In the genomic region with DNA sequence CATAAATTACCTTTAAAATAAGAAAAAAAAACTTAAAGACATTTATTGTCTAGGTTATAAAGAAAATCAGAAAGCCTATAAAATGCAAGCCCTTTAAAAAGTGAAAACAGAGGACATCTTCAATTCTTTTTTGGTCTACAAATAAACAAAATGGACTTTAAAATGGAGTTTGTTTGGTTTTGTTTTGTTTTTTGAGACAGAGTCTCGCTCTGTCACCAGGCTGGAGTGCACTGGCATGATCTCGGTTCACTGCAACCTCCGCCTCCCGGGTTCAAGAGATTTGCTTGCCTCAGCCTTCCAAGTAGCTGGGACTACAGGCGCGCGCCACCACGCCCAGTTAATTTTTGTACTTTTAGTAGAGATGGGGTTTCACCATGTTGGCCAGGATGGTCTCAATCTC, we compare ENCODE assay signal across 1 cellular context.
A peak's percentile ranks its signal among the peaks of the same experiment; 100 is the strongest.
TF ChIP-seq lines count a peak whose summit lies in the region.
"Not testable (repeated sequence)": the region's sequence is repeated elsewhere in the genome, so short reads cannot be mapped to it uniquely, and the experiment has no call there.

No MANE protein-coding gene starts in this region.

- H3K4me1 ChIP-seq in liver (ENCODE audit: control insufficient read depth in 4 of 4, insufficient read depth in 4 of 4, low read length in 3 of 4) = not testable (repeated sequence)

- not testable (repeated sequence) for H3K27me3 ChIP-seq in liver (ENCODE audit: control insufficient read depth in 4 of 4, insufficient read depth in 4 of 4, low read length in 3 of 4)

- not testable (repeated sequence) for H3K36me3 ChIP-seq in liver (ENCODE audit: control insufficient read depth in 4 of 4, insufficient read depth in 3 of 4, low read depth in 1 of 4, low read length in 3 of 4)

- not testable (repeated sequence) for H3K27ac ChIP-seq in liver (ENCODE audit: low read depth in 1 of 2, low read length in 2 of 2)

- 98% methylated on average over 8 of the region's 8 CpGs for WGBS in liver

- not testable (repeated sequence) for H3K9me3 ChIP-seq in liver (ENCODE audit: control insufficient read depth in 4 of 4, low read length in 3 of 4)

- TF ChIP-seq CTCF in liver (IDR thresholded peaks at IDR 0.05; ENCODE audit: low read depth, low read length, missing input control) = not testable (repeated sequence)

- peak in 1 of 2 donors; percentile 13 for TF ChIP-seq RAD21 in liver (IDR thresholded peaks at IDR 0.05)

- H3K4me3 ChIP-seq in liver (ENCODE audit: low read depth in 1 of 3, low read length in 3 of 3) = not testable (repeated sequence)

- not testable (repeated sequence) for H3K9ac ChIP-seq in liver (ENCODE audit: low read depth in 1 of 2, low read length in 2 of 2)

TF ChIP-seq in liver, 16 proteins besides CTCF, POLR2A, EP300 and RAD21:
- TF ChIP-seq HNF4A (conservative IDR thresholded peaks at IDR 0.05) (peak in 1 of 2 donors; percentile 76), SP1 (IDR thresholded peaks at IDR 0.05) (peak; percentile 60), RXRA (IDR thresholded peaks at IDR 0.05) (peak in 1 of 2 donors; percentile 76)
